1 cellular context compared by ENCODE assay signal in genomic region chr10:100038561-100039071, GRCh38.
A peak's percentile ranks its signal among the peaks of the same experiment; 100 is the strongest.
TF ChIP-seq lines count a peak whose summit lies in the region.

No MANE protein-coding gene starts in this region.

TF ChIP-seq in HepG2, 621 proteins besides CTCF, POLR2A, EP300 and RAD21 (continued from another document and continues in another):
- TF ChIP-seq, protein P1, sequence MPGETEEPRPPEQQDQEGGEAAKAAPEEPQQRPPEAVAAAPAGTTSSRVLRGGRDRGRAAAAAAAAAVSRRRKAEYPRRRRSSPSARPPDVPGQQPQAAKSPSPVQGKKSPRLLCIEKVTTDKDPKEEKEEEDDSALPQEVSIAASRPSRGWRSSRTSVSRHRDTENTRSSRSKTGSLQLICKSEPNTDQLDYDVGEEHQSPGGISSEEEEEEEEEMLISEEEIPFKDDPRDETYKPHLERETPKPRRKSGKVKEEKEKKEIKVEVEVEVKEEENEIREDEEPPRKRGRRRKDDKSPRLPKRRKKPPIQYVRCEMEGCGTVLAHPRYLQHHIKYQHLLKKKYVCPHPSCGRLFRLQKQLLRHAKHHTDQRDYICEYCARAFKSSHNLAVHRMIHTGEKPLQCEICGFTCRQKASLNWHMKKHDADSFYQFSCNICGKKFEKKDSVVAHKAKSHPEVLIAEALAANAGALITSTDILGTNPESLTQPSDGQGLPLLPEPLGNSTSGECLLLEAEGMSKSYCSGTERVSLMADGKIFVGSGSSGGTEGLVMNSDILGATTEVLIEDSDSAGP (CRISPR knock-in tag; IDR thresholded peaks at IDR 0.05; ENCODE audit: borderline replicate concordance), result peak; percentile 29; the same call in 1 of the 2 replicates
- TF ChIP-seq ZNF383 (CRISPR knock-in tag; IDR thresholded peaks at IDR 0.05; ENCODE audit: borderline replicate concordance) (no peak), KLF6 (CRISPR knock-in tag; IDR thresholded peaks at IDR 0.05) (no peak), EEA1 (CRISPR knock-in tag; IDR thresholded peaks at IDR 0.05; ENCODE audit: borderline replicate concordance) (no peak), MZF1 (CRISPR knock-in tag; IDR thresholded peaks at IDR 0.05; ENCODE audit: borderline replicate concordance) (no peak), FOXP4 (CRISPR knock-in tag; IDR thresholded peaks at IDR 0.05) (0 out of 2 replicates have a peak, but pooled peaks have one; percentile 31), ZNF816 (CRISPR knock-in tag; IDR thresholded peaks at IDR 0.05; ENCODE audit: borderline replicate concordance) (no peak), GATAD1 (CRISPR knock-in tag; IDR thresholded peaks at IDR 0.05) (no peak), FOXO1 (CRISPR knock-in tag; IDR thresholded peaks at IDR 0.05) (peak; percentile 71), ZNF556 (CRISPR knock-in tag; IDR thresholded peaks at IDR 0.05; ENCODE audit: borderline replicate concordance) (no peak), ARID5B (CRISPR knock-in tag; IDR thresholded peaks at IDR 0.05) (peak; percentile 58), ZSCAN30 (CRISPR knock-in tag; IDR thresholded peaks at IDR 0.05) (no peak), ZBTB46 (CRISPR knock-in tag; IDR thresholded peaks at IDR 0.05; ENCODE audit: borderline replicate concordance) (no peak), ZNF709 (CRISPR knock-in tag; IDR thresholded peaks at IDR 0.05) (0 out of 2 replicates have a peak, but pooled peaks have one; percentile 68), ZNF672 (CRISPR knock-in tag; IDR thresholded peaks at IDR 0.05) (no peak), RBM22 (optimal IDR thresholded peaks at IDR 0.05; ENCODE audit: low read length) (no peak), GABPA (IDR thresholded peaks at IDR 0.05; ENCODE audit: low read depth, low read length) (no peak), GABPA (CRISPR knock-in tag; IDR thresholded peaks at IDR 0.05; ENCODE audit: low read depth) (peak; percentile 54), MTERF4 (CRISPR knock-in tag; IDR thresholded peaks at IDR 0.05) (0 out of 2 replicates have a peak, but pooled peaks have one; percentile 72), MEIS2 (CRISPR knock-in tag; IDR thresholded peaks at IDR 0.05) (0 out of 2 replicates have a peak, but pooled peaks have one; percentile 23), PREB (CRISPR knock-in tag; IDR thresholded peaks at IDR 0.05) (no peak), MAX (IDR thresholded peaks at IDR 0.05) (peak; percentile 12; the same call in 1 of the 2 replicates), ZBTB1 (CRISPR knock-in tag; IDR thresholded peaks at IDR 0.05; ENCODE audit: borderline replicate concordance) (no peak), POGZ (CRISPR knock-in tag; IDR thresholded peaks at IDR 0.05) (peak; percentile 81), SRSF9 (IDR thresholded peaks at IDR 0.05; ENCODE audit: borderline replicate concordance, insufficient read depth, low read depth, low read length, poor library complexity, severe bottlenecking) (no peak), GABPB1 (CRISPR knock-in tag; IDR thresholded peaks at IDR 0.05) (no peak; the same call in 1 of the 2 replicates), SP1 (IDR thresholded peaks at IDR 0.05) (no peak), SP1 (CRISPR knock-in tag; IDR thresholded peaks at IDR 0.05) (no peak), REL (CRISPR knock-in tag; conservative IDR thresholded peaks at IDR 0.05) (no peak), RCOR2 (CRISPR knock-in tag; IDR thresholded peaks at IDR 0.05) (no peak; the same call in 1 of the 2 replicates), HDAC1 (CRISPR knock-in tag; IDR thresholded peaks at IDR 0.05) (no peak), ZNF558 (CRISPR knock-in tag; IDR thresholded peaks at IDR 0.05; ENCODE audit: borderline replicate concordance) (no peak), ZNF772 (CRISPR knock-in tag; IDR thresholded peaks at IDR 0.05) (no peak), STAT5B (CRISPR knock-in tag; IDR thresholded peaks at IDR 0.05) (no peak), ZNF839 (CRISPR knock-in tag; IDR thresholded peaks at IDR 0.05; ENCODE audit: borderline replicate concordance) (no peak), NCOA2 (CRISPR knock-in tag; IDR thresholded peaks at IDR 0.05) (no peak; the same call in 1 of the 2 replicates)
- TF ChIP-seq, protein P2, sequence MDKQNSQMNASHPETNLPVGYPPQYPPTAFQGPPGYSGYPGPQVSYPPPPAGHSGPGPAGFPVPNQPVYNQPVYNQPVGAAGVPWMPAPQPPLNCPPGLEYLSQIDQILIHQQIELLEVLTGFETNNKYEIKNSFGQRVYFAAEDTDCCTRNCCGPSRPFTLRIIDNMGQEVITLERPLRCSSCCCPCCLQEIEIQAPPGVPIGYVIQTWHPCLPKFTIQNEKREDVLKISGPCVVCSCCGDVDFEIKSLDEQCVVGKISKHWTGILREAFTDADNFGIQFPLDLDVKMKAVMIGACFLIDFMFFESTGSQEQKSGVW (CRISPR knock-in tag; IDR thresholded peaks at IDR 0.05; ENCODE audit: borderline replicate concordance), result no peak
- TF ChIP-seq, protein P3, sequence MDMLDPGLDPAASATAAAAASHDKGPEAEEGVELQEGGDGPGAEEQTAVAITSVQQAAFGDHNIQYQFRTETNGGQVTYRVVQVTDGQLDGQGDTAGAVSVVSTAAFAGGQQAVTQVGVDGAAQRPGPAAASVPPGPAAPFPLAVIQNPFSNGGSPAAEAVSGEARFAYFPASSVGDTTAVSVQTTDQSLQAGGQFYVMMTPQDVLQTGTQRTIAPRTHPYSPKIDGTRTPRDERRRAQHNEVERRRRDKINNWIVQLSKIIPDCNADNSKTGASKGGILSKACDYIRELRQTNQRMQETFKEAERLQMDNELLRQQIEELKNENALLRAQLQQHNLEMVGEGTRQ (IDR thresholded peaks at IDR 0.05; ENCODE audit: low read depth, low read length), result no peak
- TF ChIP-seq, protein P3 (CRISPR knock-in tag; IDR thresholded peaks at IDR 0.05; ENCODE audit: borderline replicate concordance), result no peak
- TF ChIP-seq, protein P4, sequence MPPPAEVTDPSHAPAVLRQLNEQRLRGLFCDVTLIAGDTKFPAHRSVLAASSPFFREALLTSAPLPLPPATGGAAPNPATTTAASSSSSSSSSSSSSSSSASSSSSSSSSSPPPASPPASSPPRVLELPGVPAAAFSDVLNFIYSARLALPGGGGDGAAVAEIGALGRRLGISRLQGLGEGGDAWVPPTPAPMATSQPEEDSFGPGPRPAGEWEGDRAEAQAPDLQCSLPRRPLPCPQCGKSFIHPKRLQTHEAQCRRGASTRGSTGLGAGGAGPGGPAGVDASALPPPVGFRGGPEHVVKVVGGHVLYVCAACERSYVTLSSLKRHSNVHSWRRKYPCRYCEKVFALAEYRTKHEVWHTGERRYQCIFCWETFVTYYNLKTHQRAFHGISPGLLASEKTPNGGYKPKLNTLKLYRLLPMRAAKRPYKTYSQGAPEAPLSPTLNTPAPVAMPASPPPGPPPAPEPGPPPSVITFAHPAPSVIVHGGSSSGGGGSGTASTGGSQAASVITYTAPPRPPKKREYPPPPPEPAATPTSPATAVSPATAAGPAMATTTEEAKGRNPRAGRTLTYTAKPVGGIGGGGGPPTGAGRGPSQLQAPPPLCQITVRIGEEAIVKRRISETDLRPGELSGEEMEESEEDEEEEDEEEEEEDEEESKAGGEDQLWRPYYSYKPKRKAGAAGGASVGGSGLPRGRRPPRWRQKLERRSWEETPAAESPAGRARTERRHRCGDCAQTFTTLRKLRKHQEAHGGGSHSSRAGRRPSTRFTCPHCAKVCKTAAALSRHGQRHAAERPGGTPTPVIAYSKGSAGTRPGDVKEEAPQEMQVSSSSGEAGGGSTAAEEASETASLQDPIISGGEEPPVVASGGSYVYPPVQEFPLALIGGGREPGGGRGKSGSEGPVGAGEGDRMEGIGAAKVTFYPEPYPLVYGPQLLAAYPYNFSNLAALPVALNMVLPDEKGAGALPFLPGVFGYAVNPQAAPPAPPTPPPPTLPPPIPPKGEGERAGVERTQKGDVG (CRISPR knock-in tag; IDR thresholded peaks at IDR 0.05; ENCODE audit: borderline replicate concordance), result no peak
- TF ChIP-seq, protein P5, sequence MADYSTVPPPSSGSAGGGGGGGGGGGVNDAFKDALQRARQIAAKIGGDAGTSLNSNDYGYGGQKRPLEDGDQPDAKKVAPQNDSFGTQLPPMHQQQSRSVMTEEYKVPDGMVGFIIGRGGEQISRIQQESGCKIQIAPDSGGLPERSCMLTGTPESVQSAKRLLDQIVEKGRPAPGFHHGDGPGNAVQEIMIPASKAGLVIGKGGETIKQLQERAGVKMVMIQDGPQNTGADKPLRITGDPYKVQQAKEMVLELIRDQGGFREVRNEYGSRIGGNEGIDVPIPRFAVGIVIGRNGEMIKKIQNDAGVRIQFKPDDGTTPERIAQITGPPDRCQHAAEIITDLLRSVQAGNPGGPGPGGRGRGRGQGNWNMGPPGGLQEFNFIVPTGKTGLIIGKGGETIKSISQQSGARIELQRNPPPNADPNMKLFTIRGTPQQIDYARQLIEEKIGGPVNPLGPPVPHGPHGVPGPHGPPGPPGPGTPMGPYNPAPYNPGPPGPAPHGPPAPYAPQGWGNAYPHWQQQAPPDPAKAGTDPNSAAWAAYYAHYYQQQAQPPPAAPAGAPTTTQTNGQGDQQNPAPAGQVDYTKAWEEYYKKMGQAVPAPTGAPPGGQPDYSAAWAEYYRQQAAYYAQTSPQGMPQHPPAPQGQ (CRISPR knock-in tag; IDR thresholded peaks at IDR 0.05; ENCODE audit: borderline replicate concordance), result no peak
